In the genomic region with DNA sequence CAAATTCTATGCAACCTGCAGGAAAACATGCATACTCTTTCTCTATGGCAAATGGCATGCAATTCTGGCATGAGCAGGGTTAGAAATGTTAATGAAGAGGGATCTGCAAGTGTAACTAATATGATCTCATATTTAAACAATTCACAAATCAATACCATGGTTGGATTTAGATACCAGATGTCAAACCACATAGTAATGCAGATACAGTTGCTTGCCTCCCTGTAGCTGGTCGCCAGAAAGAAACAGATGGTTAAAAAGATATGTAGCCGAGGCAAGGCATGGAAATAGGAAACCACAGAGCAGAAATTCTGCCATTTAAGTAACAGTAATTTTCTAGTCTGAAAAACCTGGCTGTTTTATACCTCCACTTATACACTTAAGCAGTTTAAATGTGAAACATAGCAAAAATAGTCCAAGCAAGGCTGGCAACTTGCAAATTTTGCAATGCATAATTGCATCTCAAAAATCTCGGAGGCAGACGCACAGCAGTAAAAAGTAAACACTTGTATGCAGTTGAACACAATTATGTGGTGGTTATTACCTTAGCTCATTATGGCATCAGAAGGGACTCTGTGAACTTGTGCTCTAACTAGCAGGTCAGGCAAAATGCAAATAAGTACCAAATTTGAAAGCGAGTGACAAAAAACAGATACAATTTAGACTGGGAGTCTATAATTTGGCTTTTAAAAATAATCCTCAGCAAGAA, we compare ENCODE assay signal across 15 cellular contexts.
DNase-seq lines count a peak whose midpoint lies in the region; ATAC-seq and TF ChIP-seq lines count a peak whose summit lies in the region.
"Had no signal": no experiment of that assay in that cellular context is flagged by ENCODE, and none has a peak within 500 bp of the region (broad histone marks: within the 10 kb centered on the region; RNA-seq: fewer than 3 reads in every experiment).

No MANE protein-coding gene starts in this region.

- peaks cover 47% of the 10 kb centered on the region for H3K4me1 Mint-ChIP-seq in glutamatergic neuron (ENCODE audit: low read depth, unreplicated experiment)
- H3K4me1 Mint-ChIP-seq: activated CD4-positive, alpha-beta memory T cell treated with anti-CD3 and anti-CD28 coated beads, Interleukin-2, amount 10 ng/mL, durations not matched to agents 7 days and 5 days had no signal

- no peak for TF ChIP-seq CTCF in glutamatergic neuron (IDR thresholded peaks at IDR 0.05; ENCODE audit: partially characterized antibody, unreplicated experiment)

- no peaks in the 10 kb centered on the region for H3K36me3 Mint-ChIP-seq in glutamatergic neuron (ENCODE audit: unreplicated experiment)
- H3K36me3 Mint-ChIP-seq in activated naive CD4-positive, alpha-beta T cell treated with anti-CD3 and anti-CD28 coated beads, Interleukin-2, amount 50 U/mL, for 72 hours, result no peaks in the 10 kb centered on the region

- ATAC-seq in GM21447 (IDR thresholded peaks at IDR 0.05; ENCODE audit: unreplicated experiment) (no peak), HG02623 (IDR thresholded peaks at IDR 0.05; ENCODE audit: unreplicated experiment) (no peak)
- ATAC-seq in activated naive CD4-positive, alpha-beta T cell treated with anti-CD3 and anti-CD28 coated beads, Interleukin-2, amount 50 U/mL, for 72 hours, result no peak
- ATAC-seq: gastrocnemius medialis had no signal

- peak overlapping the region; percentile 67 for H3K4me3 Mint-ChIP-seq in glutamatergic neuron (ENCODE audit: unreplicated experiment)
- H3K4me3 Mint-ChIP-seq: activated CD4-positive, alpha-beta memory T cell treated with anti-CD3 and anti-CD28 coated beads, Interleukin-2, amount 10 ng/mL, durations not matched to agents 7 days and 5 days had no signal

- H3K27ac Mint-ChIP-seq in glutamatergic neuron (ENCODE audit: unreplicated experiment), result peak overlapping the region; percentile 97
- H3K27ac Mint-ChIP-seq in activated naive CD4-positive, alpha-beta T cell treated with anti-CD3 and anti-CD28 coated beads, Interleukin-2, amount 50 U/mL, for 72 hours, result no peak overlapping the region
- H3K27ac Mint-ChIP-seq: activated CD4-positive, alpha-beta memory T cell treated with anti-CD3 and anti-CD28 coated beads, Interleukin-2, amount 10 ng/mL, durations not matched to agents 7 days and 5 days; activated T-helper 2 cell treated with anti-CD3 and anti-CD28 coated beads, Interferon-gamma antibody, Interleukin-2, Interleukin-4, amounts not matched to agents 10 μg/mL and 5 μg/mL and 100 μg/mL, durations not matched to agents 14 hours and 24 hours and 36 hours had no signal

- peaks cover 9% of the 10 kb centered on the region for H3K27me3 Mint-ChIP-seq in glutamatergic neuron (ENCODE audit: unreplicated experiment)
- H3K27me3 Mint-ChIP-seq: activated CD4-positive, alpha-beta memory T cell treated with anti-CD3 and anti-CD28 coated beads, Interleukin-2, amount 10 ng/mL, durations not matched to agents 7 days and 5 days had no signal

- in situ Hi-C loops in G401 (cut with HindIII; ENCODE audit: low sequenced_read_pairs), result no loop called here

- peaks cover 14% of the 10 kb centered on the region for H3K9me3 Mint-ChIP-seq in glutamatergic neuron (ENCODE audit: unreplicated experiment)
- peaks cover 8 to 9% of the 10 kb centered on the region in 2 donors for H3K9me3 Mint-ChIP-seq in activated naive CD4-positive, alpha-beta T cell treated with anti-CD3 and anti-CD28 coated beads, Interleukin-2, amount 50 U/mL, for 72 hours
- H3K9me3 Mint-ChIP-seq: activated CD4-positive, alpha-beta memory T cell treated with anti-CD3 and anti-CD28 coated beads, Interleukin-2, amount 10 ng/mL, durations not matched to agents 7 days and 5 days; activated T-helper 2 cell treated with anti-CD3 and anti-CD28 coated beads, Interferon-gamma antibody, Interleukin-2, Interleukin-4, amounts not matched to agents 10 μg/mL and 5 μg/mL and 100 μg/mL, durations not matched to agents 14 hours and 24 hours and 36 hours had no signal

- DNase-seq in DMS153 treated with DMSO at 0.1 percent for 48 hours (lab: John Stamatoyannopoulos, UW; ENCODE audit: unreplicated experiment) (peak; percentile 33), NCI-H1436 treated with DMSO at 0.1 percent for 48 hours (lab: John Stamatoyannopoulos, UW) (peak; percentile 98), NCI-H748 treated with DMSO at 0.1 percent for 48 hours (lab: John Stamatoyannopoulos, UW) (peak; percentile 93), glutamatergic neuron (no peak), G401 (ENCODE audit: low spot score) (no peak)
- DNase-seq in activated naive CD4-positive, alpha-beta T cell treated with anti-CD3 and anti-CD28 coated beads, Interleukin-2, amount 50 U/mL, for 72 hours (ENCODE audit: low spot score in 2 of 2), result no peak
- DNase-seq: activated CD4-positive, alpha-beta memory T cell treated with anti-CD3 and anti-CD28 coated beads, Interleukin-2, amount 10 ng/mL, durations not matched to agents 7 days and 5 days; effector CD8-positive, alpha-beta T cell; gastrocnemius medialis; kidney; stimulated activated CD4-positive, alpha-beta T cell treated with anti-CD3 and anti-CD28 coated beads, Interleukin-2, amount 100 ng/mL, for 48 hours; uterus had no signal

Comparison
In these comparisons a context has a peak if more than half of its experiments do, and no peak if none do; other contexts are left out.
1. DNase-seq: peak in DMS153 treated with DMSO at 0.1 percent for 48 hours (single experiment), NCI-H1436 treated with DMSO at 0.1 percent for 48 hours (single experiment) and NCI-H748 treated with DMSO at 0.1 percent for 48 hours (single experiment); none in glutamatergic neuron (single experiment), G401 (single experiment) and activated naive CD4-positive, alpha-beta T cell treated with anti-CD3 and anti-CD28 coated beads, Interleukin-2, amount 50 U/mL, for 72 hours (0 of 2).